8 cellular contexts compared by ENCODE assay signal in genomic region chr5:43798740-43799139, GRCh38.
"Had no signal": no experiment of that assay in that cellular context is flagged by ENCODE, and none has a peak within 500 bp of the region (broad histone marks: within the 10 kb centered on the region; RNA-seq: fewer than 3 reads in every experiment).

No MANE protein-coding gene starts in this region.

- ATAC-seq: GM12878 had no signal

- DNase-seq: GDM1, GF-D8 had no signal

- FAIRE-seq: G401.6, GM12878, GM12891, GM12892, GM18507, GM19239 had no signal

- H3K4me3 ChIP-seq: GM12878 had no signal
